In genomic region chr1:246106342-246106763, GRCh38 we compare ENCODE assay signal across 14 cellular contexts.
DNase-seq lines count a peak whose midpoint lies in the region; ATAC-seq, FAIRE-seq and TF ChIP-seq lines count a peak whose summit lies in the region.
"Had no signal": no experiment of that assay in that cellular context is flagged by ENCODE, and none has a peak within 500 bp of the region (broad histone marks: within the 10 kb centered on the region; RNA-seq: fewer than 3 reads in every experiment).

No MANE protein-coding gene starts in this region.

- H3K27me3 ChIP-seq in bronchial epithelial cell (ENCODE audit: control insufficient read depth, insufficient read depth, low read length): no peaks in the 10 kb centered on the region
- H3K27me3 ChIP-seq: ascending aorta, Peyer's patch had no signal

- TF ChIP-seq CTCF in bronchial epithelial cell (IDR thresholded peaks at IDR 0.05; ENCODE audit: insufficient read depth, low read length, severe bottlenecking): no peak

- H3K36me3 ChIP-seq in bronchial epithelial cell (ENCODE audit: control insufficient read depth, insufficient read depth, low read length): no peaks in the 10 kb centered on the region
- H3K36me3 ChIP-seq: ascending aorta, Peyer's patch had no signal

- peak; percentile 82 for ATAC-seq in HG02870 (IDR thresholded peaks at IDR 0.05; ENCODE audit: unreplicated experiment)
- ATAC-seq in HG02884 (IDR thresholded peaks at IDR 0.05; ENCODE audit: unreplicated experiment): no peak
- ATAC-seq in GM19023 (IDR thresholded peaks at IDR 0.05; ENCODE audit: unreplicated experiment): no peak

- no peak overlapping the region for H3K4me3 ChIP-seq in bronchial epithelial cell (ENCODE audit: low read depth, low read length)
- H3K4me3 ChIP-seq: ascending aorta, Peyer's patch had no signal

- peak; percentile 67 for DNase-seq in GDM1 (lab: John Stamatoyannopoulos, UW)
- DNase-seq in NOMO-1 treated with DMSO at 0.1 percent for 48 hours (lab: John Stamatoyannopoulos, UW; ENCODE audit: unreplicated experiment): peak; percentile 95
- DNase-seq in bronchial epithelial cell (ENCODE audit: low read depth): no peak
- no peak for DNase-seq in HTR-8/SVneo (ENCODE audit: insufficient read length, low spot score)
- no peak for DNase-seq in occipital lobe (lab: John Stamatoyannopoulos, UW)
- DNase-seq: activated T-cell treated with anti-CD3 and anti-CD28 coated beads, Interleukin-2, amount 50 U/mL, for 1 hour; EL; midbrain; NCI-H2171; Peyer's patch had no signal

- peak; percentile 50 for FAIRE-seq in bronchial epithelial cell (lab: Jason Lieb, UNC)
- no peak for FAIRE-seq in HTR-8/SVneo (lab: Jason Lieb, UNC)

Comparison
In these comparisons a context has a peak if more than half of its experiments do, and no peak if none do; other contexts are left out.
1. DNase-seq: peak in GDM1 (single experiment) and NOMO-1 treated with DMSO at 0.1 percent for 48 hours (single experiment); none in bronchial epithelial cell (single experiment), HTR-8/SVneo (single experiment) and occipital lobe (single experiment).